In genomic region chr17:44707755-44708400, GRCh38 we compare ENCODE assay signal across 8 cellular contexts. TPM values are rescaled to one million over a fixed set of nuclear protein-coding genes. Genes with fewer than 3 reads are reported as not detected.
DNase-seq lines count a peak whose midpoint lies in the region; ATAC-seq and TF ChIP-seq lines count a peak whose summit lies in the region.

No MANE protein-coding gene starts in this region.

- TF ChIP-seq CTCF in WI38 (IDR thresholded peaks at IDR 0.05; ENCODE audit: low read depth, low read length), result no peak

- peak overlapping the region; percentile 83 for H3K4me3 ChIP-seq in WI38 (ENCODE audit: low read depth, low read length)
- peak overlapping the region; percentile 90 for H3K4me3 ChIP-seq in iPS-18c (ENCODE audit: insufficient read depth, low read depth, low read length)

- peak overlapping the region; percentile 63 for H3K27ac ChIP-seq in temporal lobe (ENCODE audit: low read depth, low read length)

- ATAC-seq in GM21423 (IDR thresholded peaks at IDR 0.05; ENCODE audit: unreplicated experiment) (no peak), HG02840 (IDR thresholded peaks at IDR 0.05; ENCODE audit: low FRiP score, unreplicated experiment) (no peak)

- H3K9me3 ChIP-seq in iPS-18c (ENCODE audit: control insufficient read depth, insufficient read depth, low read length), result no peaks in the 10 kb centered on the region

- DNase-seq in DMS 273 (lab: John Stamatoyannopoulos, UW; ENCODE audit: unreplicated experiment) (peak; percentile 40), DMS 273 treated with DMSO at 0.1 percent for 48 hours (lab: John Stamatoyannopoulos, UW) (no peak)
- no peak for DNase-seq in activated naive CD4-positive, alpha-beta T cell treated with anti-CD3 and anti-CD28 coated beads, Interleukin-2, amount 50 U/mL, for 16 hours

RNA-seq across cellular contexts. Expression of gene DBF4B, which starts 0.6 kb away (rescaled TPM):
- 3.2 TPM for total RNA-seq in temporal lobe

RNA-seq across cellular contexts. Expression of gene CCDC43, which starts 18.3 kb away (rescaled TPM):
- 24.3 TPM for total RNA-seq in temporal lobe

RNA-seq across cellular contexts. Expression of gene ADAM11, which starts 50.9 kb away (rescaled TPM):
- 14.3 TPM for total RNA-seq in temporal lobe

RNA-seq across cellular contexts. Expression of gene MEIOC, which starts 51.6 kb away (rescaled TPM):
- total RNA-seq in temporal lobe, result 0.25 TPM
